7 cellular contexts compared by ENCODE assay signal in genomic region chr5:177977600-177977999, GRCh38. TPM values are rescaled to one million over a fixed set of nuclear protein-coding genes. Genes with fewer than 3 reads are reported as not detected.
"Had no signal": no experiment of that assay in that cellular context is flagged by ENCODE, and none has a peak within 500 bp of the region (broad histone marks: within the 10 kb centered on the region; RNA-seq: fewer than 3 reads in every experiment).

No MANE protein-coding gene starts in this region.

RNA-seq across cellular contexts. Expression of gene PROP1, which starts 18.4 kb away (rescaled TPM):
- total RNA-seq: GM23248, GM23338, H1, H4, H7, H9, HFFc6 had no signal
